ENCODE assay signal across 1 cellular context in genomic region chr5:67985686-67986387, GRCh38.
TF ChIP-seq lines count a peak whose summit lies in the region.

No MANE protein-coding gene starts in this region.

TF ChIP-seq in IMR-90, 13 proteins besides CTCF, POLR2A, EP300 and RAD21:
- TF ChIP-seq, protein P1, sequence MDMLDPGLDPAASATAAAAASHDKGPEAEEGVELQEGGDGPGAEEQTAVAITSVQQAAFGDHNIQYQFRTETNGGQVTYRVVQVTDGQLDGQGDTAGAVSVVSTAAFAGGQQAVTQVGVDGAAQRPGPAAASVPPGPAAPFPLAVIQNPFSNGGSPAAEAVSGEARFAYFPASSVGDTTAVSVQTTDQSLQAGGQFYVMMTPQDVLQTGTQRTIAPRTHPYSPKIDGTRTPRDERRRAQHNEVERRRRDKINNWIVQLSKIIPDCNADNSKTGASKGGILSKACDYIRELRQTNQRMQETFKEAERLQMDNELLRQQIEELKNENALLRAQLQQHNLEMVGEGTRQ (IDR thresholded peaks at IDR 0.05; ENCODE audit: low read depth, low read length): no peak
